In genomic region chr15:26864664-26865191, GRCh38 we compare ENCODE assay signal across 8 cellular contexts. TPM values are rescaled to one million over a fixed set of nuclear protein-coding genes. Genes with fewer than 3 reads are reported as not detected.
A peak's percentile ranks its signal among the peaks of the same experiment; 100 is the strongest.
DNase-seq lines count a peak whose midpoint lies in the region; ATAC-seq and TF ChIP-seq lines count a peak whose summit lies in the region.

No MANE protein-coding gene starts in this region.

- H3K4me3 ChIP-seq in MM.1S (ENCODE audit: low read length) (no peak overlapping the region), left ventricle myocardium inferior (no peak overlapping the region), mucosa of descending colon (no peak overlapping the region)

- no peak overlapping the region for H2AFZ ChIP-seq in MM.1S (ENCODE audit: low read length)

- peak; percentile 24 for ATAC-seq in stimulated activated memory B cell treated with anti-CD40 and anti-IgM and Interleukin-4, amounts not matched to agents 10 μg/mL and 1 μg/mL and 100 μg/mL, for 72 hours
- ATAC-seq in GM18502 (IDR thresholded peaks at IDR 0.05; ENCODE audit: poor library complexity, unreplicated experiment) (no peak), mucosa of descending colon (no peak), HG02763 (IDR thresholded peaks at IDR 0.05; ENCODE audit: unreplicated experiment) (no peak)

- H3K36me3 Mint-ChIP-seq in stimulated activated memory B cell treated with anti-CD40 and anti-IgM and Interleukin-4, amounts not matched to agents 10 μg/mL and 1 μg/mL and 100 μg/mL, for 72 hours = no peaks in the 10 kb centered on the region

- no peak overlapping the region for H3K27ac ChIP-seq in MM.1S (ENCODE audit: low read length)
- no peak overlapping the region for H3K27ac ChIP-seq in left ventricle myocardium inferior (replicated peaks)

- H3K27ac Mint-ChIP-seq in stimulated activated memory B cell treated with anti-CD40 and anti-IgM and Interleukin-4, amounts not matched to agents 10 μg/mL and 1 μg/mL and 100 μg/mL, for 72 hours = no peak overlapping the region

- no peak overlapping the region for H3K4me3 Mint-ChIP-seq in stimulated activated memory B cell treated with anti-CD40 and anti-IgM and Interleukin-4, amounts not matched to agents 10 μg/mL and 1 μg/mL and 100 μg/mL, for 72 hours

- H3K27me3 ChIP-seq in MM.1S (replicated peaks; ENCODE audit: insufficient read depth, low read length) (no peaks in the 10 kb centered on the region), left ventricle myocardium inferior (ENCODE audit: low read depth) (peaks cover 49% of the 10 kb centered on the region)

- H3K36me3 ChIP-seq in MM.1S (replicated peaks; ENCODE audit: insufficient read depth, low read length) (no peaks in the 10 kb centered on the region), left ventricle myocardium inferior (no peaks in the 10 kb centered on the region), mucosa of descending colon (ENCODE audit: low read depth) (no peaks in the 10 kb centered on the region)

- no peaks in the 10 kb centered on the region for H3F3A ChIP-seq in MM.1S (ENCODE audit: insufficient read depth, low read length)

- H3K4me2 ChIP-seq in MM.1S (ENCODE audit: low read depth, low read length) = no peak overlapping the region

- no peak overlapping the region for H3K9ac ChIP-seq in MM.1S (ENCODE audit: low read length)

- TF ChIP-seq CTCF in MM.1S (IDR thresholded peaks at IDR 0.05; ENCODE audit: low read length) (peak; percentile 26; the same call in 1 of the 2 replicates), left ventricle myocardium inferior (IDR thresholded peaks at IDR 0.05; ENCODE audit: borderline replicate concordance) (peak; percentile 70), mucosa of descending colon (IDR thresholded peaks at IDR 0.05) (no peak)

- no peaks in the 10 kb centered on the region for H3K4me1 Mint-ChIP-seq in stimulated activated memory B cell treated with anti-CD40 and anti-IgM and Interleukin-4, amounts not matched to agents 10 μg/mL and 1 μg/mL and 100 μg/mL, for 72 hours

- no peaks in the 10 kb centered on the region for H3K4me1 ChIP-seq in MM.1S (ENCODE audit: low read length)
- peaks cover 10% of the 10 kb centered on the region for H3K4me1 ChIP-seq in left ventricle myocardium inferior
- H3K4me1 ChIP-seq in mucosa of descending colon (ENCODE audit: low read depth) = no peaks in the 10 kb centered on the region

- H3K27me3 Mint-ChIP-seq in stimulated activated memory B cell treated with anti-CD40 and anti-IgM and Interleukin-4, amounts not matched to agents 10 μg/mL and 1 μg/mL and 100 μg/mL, for 72 hours = peaks cover 11% of the 10 kb centered on the region

- H3K9me3 ChIP-seq in MM.1S (replicated peaks; ENCODE audit: insufficient read depth, low read length) (no peaks in the 10 kb centered on the region), left ventricle myocardium inferior (replicated peaks) (no peaks in the 10 kb centered on the region), mucosa of descending colon (no peaks in the 10 kb centered on the region)

- intact Hi-C loops in left ventricle myocardium inferior (cut with micrococcal nuclease) (no loop called here), mucosa of descending colon (cut with DNase I, micrococcal nuclease) (no loop called here)

- H4K20me1 ChIP-seq in MM.1S (ENCODE audit: insufficient read depth, low read length) = no peaks in the 10 kb centered on the region

- H3K9me3 Mint-ChIP-seq in stimulated activated memory B cell treated with anti-CD40 and anti-IgM and Interleukin-4, amounts not matched to agents 10 μg/mL and 1 μg/mL and 100 μg/mL, for 72 hours = peaks cover 3% of the 10 kb centered on the region

- no peaks in the 10 kb centered on the region for H3K79me2 ChIP-seq in MM.1S (ENCODE audit: low read length)

- DNase-seq in DMS79 (lab: John Stamatoyannopoulos, UW) = peak; percentile 17
- DNase-seq in MM.1S = no peak
- DNase-seq in SKM-1 (lab: John Stamatoyannopoulos, UW; ENCODE audit: unreplicated experiment) = peak; percentile 37
- DNase-seq in left ventricle myocardium inferior = no peak
- no peak for DNase-seq in mucosa of descending colon

- no peaks in the 10 kb centered on the region for H3K9me2 ChIP-seq in MM.1S (replicated peaks; ENCODE audit: insufficient read depth, low read length)

RNA-seq across cellular contexts. Expression of gene GABRA5, which starts 2.1 kb away (rescaled TPM):
- total RNA-seq in left ventricle myocardium inferior (not detected), mucosa of descending colon (not detected)

Comparison
In these comparisons a context has a peak if more than half of its experiments do, and no peak if none do; other contexts are left out.
1. DNase-seq: peak in DMS79 (single experiment) and SKM-1 (single experiment); none in MM.1S (single experiment), left ventricle myocardium inferior (single experiment) and mucosa of descending colon (0 of 3).